1 cellular context compared by ENCODE assay signal in the genomic region with DNA sequence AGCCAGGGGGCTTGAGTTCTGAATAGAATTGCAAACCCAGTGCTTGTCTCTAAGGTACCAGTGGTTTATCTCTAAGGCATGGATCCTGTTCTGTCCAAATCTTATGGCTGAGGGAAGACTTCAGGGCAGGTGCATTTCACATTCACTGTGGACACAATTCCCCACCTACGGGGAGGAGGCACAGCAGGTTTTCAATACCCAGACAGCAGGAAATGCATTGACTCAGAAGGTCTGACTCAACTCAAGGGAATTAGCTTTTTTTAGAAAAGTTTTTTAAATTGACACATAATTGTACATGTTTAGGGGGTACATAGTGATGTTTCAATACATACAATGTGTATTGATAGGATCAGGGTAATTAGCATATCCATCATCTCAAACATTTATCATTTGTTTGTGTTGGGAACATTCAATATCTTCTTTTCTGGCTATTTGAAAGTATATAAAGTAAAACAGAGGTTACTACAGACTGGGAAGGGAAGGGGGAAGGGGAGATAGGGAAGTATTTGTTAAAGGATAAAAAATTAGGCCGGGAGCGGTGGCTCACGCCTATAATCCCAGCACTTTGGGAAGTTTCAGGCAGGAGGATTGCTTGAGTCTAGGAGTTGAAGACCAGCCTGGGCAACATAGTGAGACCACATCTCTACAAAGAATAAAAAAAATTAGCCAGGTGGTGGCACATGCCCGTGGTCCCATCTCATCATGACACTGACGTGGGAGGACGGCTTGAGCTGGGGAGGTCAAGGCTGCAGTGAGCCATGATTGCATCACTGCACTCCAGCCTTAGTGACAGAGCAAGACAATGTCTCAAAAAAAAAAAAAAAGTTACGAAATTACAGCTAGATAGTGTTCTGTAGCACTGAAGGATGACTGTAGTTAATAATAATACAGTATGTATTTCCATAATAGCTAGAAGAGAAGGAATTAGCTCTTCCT.
TF ChIP-seq lines count a peak whose summit lies in the region.

No MANE protein-coding gene starts in this region.

TF ChIP-seq in SK-N-SH, 30 proteins besides CTCF, POLR2A, EP300 and RAD21 (continued from another document):
- TF ChIP-seq, protein P1, sequence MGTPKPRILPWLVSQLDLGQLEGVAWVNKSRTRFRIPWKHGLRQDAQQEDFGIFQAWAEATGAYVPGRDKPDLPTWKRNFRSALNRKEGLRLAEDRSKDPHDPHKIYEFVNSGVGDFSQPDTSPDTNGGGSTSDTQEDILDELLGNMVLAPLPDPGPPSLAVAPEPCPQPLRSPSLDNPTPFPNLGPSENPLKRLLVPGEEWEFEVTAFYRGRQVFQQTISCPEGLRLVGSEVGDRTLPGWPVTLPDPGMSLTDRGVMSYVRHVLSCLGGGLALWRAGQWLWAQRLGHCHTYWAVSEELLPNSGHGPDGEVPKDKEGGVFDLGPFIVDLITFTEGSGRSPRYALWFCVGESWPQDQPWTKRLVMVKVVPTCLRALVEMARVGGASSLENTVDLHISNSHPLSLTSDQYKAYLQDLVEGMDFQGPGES (IDR thresholded peaks at IDR 0.05; ENCODE audit: low read depth, low read length) = no peak
- TF ChIP-seq SIN3A (IDR thresholded peaks at IDR 0.05; ENCODE audit: borderline replicate concordance, low read depth, low read length) (no peak), YY1 (IDR thresholded peaks at IDR 0.05; ENCODE audit: low read depth) (no peak), NRF1 (IDR thresholded peaks at IDR 0.05; ENCODE audit: low read depth, low read length) (no peak), MEF2A (IDR thresholded peaks at IDR 0.05; ENCODE audit: borderline replicate concordance, low read depth) (peak; percentile 89; the same call in 1 of the 2 replicates), NFIC (IDR thresholded peaks at IDR 0.05; ENCODE audit: borderline replicate concordance) (peak; percentile 46), FOXM1 (IDR thresholded peaks at IDR 0.05; ENCODE audit: low read depth) (no peak), ELF1 (IDR thresholded peaks at IDR 0.05) (no peak), GATA2 (CRISPR knock-in tag; IDR thresholded peaks at IDR 0.05) (no peak), RFX5 (IDR thresholded peaks at IDR 0.05; ENCODE audit: low read length) (no peak), TCF12 (IDR thresholded peaks at IDR 0.05) (peak; percentile 84), POLR2AphosphoS5 (IDR thresholded peaks at IDR 0.05; ENCODE audit: low read depth, low read length) (peak; percentile 50; the same call in 1 of the 2 replicates), CHD2 (IDR thresholded peaks at IDR 0.05; ENCODE audit: low read length, partially characterized antibody) (no peak), RCOR1 (IDR thresholded peaks at IDR 0.05; ENCODE audit: low read length) (no peak), FOSL2 (IDR thresholded peaks at IDR 0.05; ENCODE audit: borderline replicate concordance, low read depth) (peak; percentile 97), EZH2phosphoT487 (IDR thresholded peaks at IDR 0.05; ENCODE audit: borderline replicate concordance, low read depth) (no peak)
- TF ChIP-seq, protein P2, sequence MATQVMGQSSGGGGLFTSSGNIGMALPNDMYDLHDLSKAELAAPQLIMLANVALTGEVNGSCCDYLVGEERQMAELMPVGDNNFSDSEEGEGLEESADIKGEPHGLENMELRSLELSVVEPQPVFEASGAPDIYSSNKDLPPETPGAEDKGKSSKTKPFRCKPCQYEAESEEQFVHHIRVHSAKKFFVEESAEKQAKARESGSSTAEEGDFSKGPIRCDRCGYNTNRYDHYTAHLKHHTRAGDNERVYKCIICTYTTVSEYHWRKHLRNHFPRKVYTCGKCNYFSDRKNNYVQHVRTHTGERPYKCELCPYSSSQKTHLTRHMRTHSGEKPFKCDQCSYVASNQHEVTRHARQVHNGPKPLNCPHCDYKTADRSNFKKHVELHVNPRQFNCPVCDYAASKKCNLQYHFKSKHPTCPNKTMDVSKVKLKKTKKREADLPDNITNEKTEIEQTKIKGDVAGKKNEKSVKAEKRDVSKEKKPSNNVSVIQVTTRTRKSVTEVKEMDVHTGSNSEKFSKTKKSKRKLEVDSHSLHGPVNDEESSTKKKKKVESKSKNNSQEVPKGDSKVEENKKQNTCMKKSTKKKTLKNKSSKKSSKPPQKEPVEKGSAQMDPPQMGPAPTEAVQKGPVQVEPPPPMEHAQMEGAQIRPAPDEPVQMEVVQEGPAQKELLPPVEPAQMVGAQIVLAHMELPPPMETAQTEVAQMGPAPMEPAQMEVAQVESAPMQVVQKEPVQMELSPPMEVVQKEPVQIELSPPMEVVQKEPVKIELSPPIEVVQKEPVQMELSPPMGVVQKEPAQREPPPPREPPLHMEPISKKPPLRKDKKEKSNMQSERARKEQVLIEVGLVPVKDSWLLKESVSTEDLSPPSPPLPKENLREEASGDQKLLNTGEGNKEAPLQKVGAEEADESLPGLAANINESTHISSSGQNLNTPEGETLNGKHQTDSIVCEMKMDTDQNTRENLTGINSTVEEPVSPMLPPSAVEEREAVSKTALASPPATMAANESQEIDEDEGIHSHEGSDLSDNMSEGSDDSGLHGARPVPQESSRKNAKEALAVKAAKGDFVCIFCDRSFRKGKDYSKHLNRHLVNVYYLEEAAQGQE (IDR thresholded peaks at IDR 0.05; ENCODE audit: low read depth, low read length) = no peak
- TF ChIP-seq, protein P3, sequence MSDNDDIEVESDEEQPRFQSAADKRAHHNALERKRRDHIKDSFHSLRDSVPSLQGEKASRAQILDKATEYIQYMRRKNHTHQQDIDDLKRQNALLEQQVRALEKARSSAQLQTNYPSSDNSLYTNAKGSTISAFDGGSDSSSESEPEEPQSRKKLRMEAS (IDR thresholded peaks at IDR 0.05; ENCODE audit: low read depth) = no peak
- TF ChIP-seq, protein P4, sequence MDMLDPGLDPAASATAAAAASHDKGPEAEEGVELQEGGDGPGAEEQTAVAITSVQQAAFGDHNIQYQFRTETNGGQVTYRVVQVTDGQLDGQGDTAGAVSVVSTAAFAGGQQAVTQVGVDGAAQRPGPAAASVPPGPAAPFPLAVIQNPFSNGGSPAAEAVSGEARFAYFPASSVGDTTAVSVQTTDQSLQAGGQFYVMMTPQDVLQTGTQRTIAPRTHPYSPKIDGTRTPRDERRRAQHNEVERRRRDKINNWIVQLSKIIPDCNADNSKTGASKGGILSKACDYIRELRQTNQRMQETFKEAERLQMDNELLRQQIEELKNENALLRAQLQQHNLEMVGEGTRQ (IDR thresholded peaks at IDR 0.05; ENCODE audit: borderline replicate concordance, low read depth, low read length) = no peak
- TF ChIP-seq, protein P5, sequence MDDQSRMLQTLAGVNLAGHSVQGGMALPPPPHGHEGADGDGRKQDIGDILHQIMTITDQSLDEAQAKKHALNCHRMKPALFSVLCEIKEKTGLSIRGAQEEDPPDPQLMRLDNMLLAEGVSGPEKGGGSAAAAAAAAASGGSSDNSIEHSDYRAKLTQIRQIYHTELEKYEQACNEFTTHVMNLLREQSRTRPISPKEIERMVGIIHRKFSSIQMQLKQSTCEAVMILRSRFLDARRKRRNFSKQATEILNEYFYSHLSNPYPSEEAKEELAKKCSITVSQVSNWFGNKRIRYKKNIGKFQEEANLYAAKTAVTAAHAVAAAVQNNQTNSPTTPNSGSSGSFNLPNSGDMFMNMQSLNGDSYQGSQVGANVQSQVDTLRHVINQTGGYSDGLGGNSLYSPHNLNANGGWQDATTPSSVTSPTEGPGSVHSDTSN (IDR thresholded peaks at IDR 0.05) = peak; percentile 74
- TF ChIP-seq, protein P6, sequence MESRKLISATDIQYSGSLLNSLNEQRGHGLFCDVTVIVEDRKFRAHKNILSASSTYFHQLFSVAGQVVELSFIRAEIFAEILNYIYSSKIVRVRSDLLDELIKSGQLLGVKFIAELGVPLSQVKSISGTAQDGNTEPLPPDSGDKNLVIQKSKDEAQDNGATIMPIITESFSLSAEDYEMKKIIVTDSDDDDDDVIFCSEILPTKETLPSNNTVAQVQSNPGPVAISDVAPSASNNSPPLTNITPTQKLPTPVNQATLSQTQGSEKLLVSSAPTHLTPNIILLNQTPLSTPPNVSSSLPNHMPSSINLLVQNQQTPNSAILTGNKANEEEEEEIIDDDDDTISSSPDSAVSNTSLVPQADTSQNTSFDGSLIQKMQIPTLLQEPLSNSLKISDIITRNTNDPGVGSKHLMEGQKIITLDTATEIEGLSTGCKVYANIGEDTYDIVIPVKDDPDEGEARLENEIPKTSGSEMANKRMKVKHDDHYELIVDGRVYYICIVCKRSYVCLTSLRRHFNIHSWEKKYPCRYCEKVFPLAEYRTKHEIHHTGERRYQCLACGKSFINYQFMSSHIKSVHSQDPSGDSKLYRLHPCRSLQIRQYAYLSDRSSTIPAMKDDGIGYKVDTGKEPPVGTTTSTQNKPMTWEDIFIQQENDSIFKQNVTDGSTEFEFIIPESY (IDR thresholded peaks at IDR 0.05; ENCODE audit: borderline replicate concordance, low read depth) = no peak
- TF ChIP-seq, protein P7, sequence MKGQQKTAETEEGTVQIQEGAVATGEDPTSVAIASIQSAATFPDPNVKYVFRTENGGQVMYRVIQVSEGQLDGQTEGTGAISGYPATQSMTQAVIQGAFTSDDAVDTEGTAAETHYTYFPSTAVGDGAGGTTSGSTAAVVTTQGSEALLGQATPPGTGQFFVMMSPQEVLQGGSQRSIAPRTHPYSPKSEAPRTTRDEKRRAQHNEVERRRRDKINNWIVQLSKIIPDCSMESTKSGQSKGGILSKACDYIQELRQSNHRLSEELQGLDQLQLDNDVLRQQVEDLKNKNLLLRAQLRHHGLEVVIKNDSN (IDR thresholded peaks at IDR 0.05; ENCODE audit: borderline replicate concordance, low read depth) = no peak
